Comparison of ENCODE assay signal across 23 cellular contexts in genomic region chr11:86981777-86982540, GRCh38. TPM values are rescaled to one million over a fixed set of nuclear protein-coding genes. Genes with fewer than 3 reads are reported as not detected.
"Had no signal": no experiment of that assay in that cellular context is flagged by ENCODE, and none has a peak within 500 bp of the region (broad histone marks: within the 10 kb centered on the region; RNA-seq: fewer than 3 reads in every experiment).

No MANE protein-coding gene starts in this region.

- H3K36me3 ChIP-seq: esophagus muscularis mucosa, gastroesophageal sphincter, left ventricle myocardium inferior, stomach, tibial artery, upper lobe of left lung, uterus had no signal

- H3K9me3 ChIP-seq: esophagus muscularis mucosa, gastroesophageal sphincter, left ventricle myocardium inferior, stomach, tibial artery, upper lobe of left lung, uterus had no signal

- ATAC-seq: effector memory CD8-positive, alpha-beta T cell; naive thymus-derived CD4-positive, alpha-beta T cell; stimulated activated naive B cell treated with anti-CD40 and anti-IgM and Interleukin-4, amounts not matched to agents 10 μg/mL and 1 μg/mL and 100 μg/mL, for 72 hours had no signal

- H3K4me1 ChIP-seq: uterus had no signal

- H3K4me3 ChIP-seq: esophagus muscularis mucosa, gastroesophageal sphincter, left ventricle myocardium inferior, lung, stomach, tibial artery, upper lobe of left lung, uterus had no signal

- H3K4me3 Mint-ChIP-seq: dendritic cell treated with granulocyte-macrophage colony-stimulating factor and Interleukin-4, amounts not matched to agents 40 ng/mL and 50 ng/mL, for 4 days; effector memory CD8-positive, alpha-beta T cell; immature natural killer cell; naive thymus-derived CD4-positive, alpha-beta T cell; nephron progenitor cell; stimulated activated naive B cell treated with anti-CD40 and anti-IgM and Interleukin-4, amounts not matched to agents 10 μg/mL and 1 μg/mL and 100 μg/mL, for 72 hours had no signal

- DNase-seq: cerebellar nuclear complex; effector memory CD8-positive, alpha-beta T cell; glutamatergic neuron; immature natural killer cell; left ventricle myocardium inferior; mesendoderm; naive thymus-derived CD4-positive, alpha-beta T cell; nephron progenitor cell; posterior cingulate gyrus; stimulated activated CD4-positive, alpha-beta T cell treated with anti-CD3 and anti-CD28 coated beads, Interleukin-2, amount 100 ng/mL, for 24 hours; stimulated activated CD4-positive, alpha-beta T cell treated with anti-CD3 and anti-CD28 coated beads, Interleukin-4, amount 100 ng/mL, for 4 hours; stimulated activated naive B cell treated with anti-CD40 and anti-IgM and Interleukin-4, amounts not matched to agents 10 μg/mL and 1 μg/mL and 100 μg/mL, for 72 hours; stomach; tibial artery; upper lobe of left lung; uterus had no signal

- H3K27ac ChIP-seq: epithelial cell of prostate, tibial artery, upper lobe of left lung had no signal

- H3K27me3 Mint-ChIP-seq: dendritic cell treated with granulocyte-macrophage colony-stimulating factor and Interleukin-4, amounts not matched to agents 40 ng/mL and 50 ng/mL, for 4 days had no signal

- H3K4me1 Mint-ChIP-seq: immature natural killer cell; naive thymus-derived CD4-positive, alpha-beta T cell; stimulated activated naive B cell treated with anti-CD40 and anti-IgM and Interleukin-4, amounts not matched to agents 10 μg/mL and 1 μg/mL and 100 μg/mL, for 72 hours had no signal

- H3K36me3 Mint-ChIP-seq: immature natural killer cell; naive thymus-derived CD4-positive, alpha-beta T cell; stimulated activated naive B cell treated with anti-CD40 and anti-IgM and Interleukin-4, amounts not matched to agents 10 μg/mL and 1 μg/mL and 100 μg/mL, for 72 hours had no signal

- H3K9me3 Mint-ChIP-seq: dendritic cell treated with granulocyte-macrophage colony-stimulating factor and Interleukin-4, amounts not matched to agents 40 ng/mL and 50 ng/mL, for 4 days; effector memory CD8-positive, alpha-beta T cell; immature natural killer cell; naive thymus-derived CD4-positive, alpha-beta T cell; nephron progenitor cell; stimulated activated naive B cell treated with anti-CD40 and anti-IgM and Interleukin-4, amounts not matched to agents 10 μg/mL and 1 μg/mL and 100 μg/mL, for 72 hours had no signal

- H3K27me3 ChIP-seq: esophagus muscularis mucosa, gastroesophageal sphincter, stomach, tibial artery, upper lobe of left lung, uterus had no signal

- FAIRE-seq: colon, keratinocyte had no signal

- H3K27ac Mint-ChIP-seq: dendritic cell treated with granulocyte-macrophage colony-stimulating factor and Interleukin-4, amounts not matched to agents 40 ng/mL and 50 ng/mL, for 4 days; effector memory CD8-positive, alpha-beta T cell; immature natural killer cell; naive thymus-derived CD4-positive, alpha-beta T cell; nephron progenitor cell; stimulated activated naive B cell treated with anti-CD40 and anti-IgM and Interleukin-4, amounts not matched to agents 10 μg/mL and 1 μg/mL and 100 μg/mL, for 72 hours had no signal

RNA-seq across cellular contexts. Expression of gene FZD4, which starts 26.8 kb away (rescaled TPM):
- total RNA-seq: naive thymus-derived CD4-positive, alpha-beta T cell had no signal
- polyA plus RNA-seq: naive thymus-derived CD4-positive, alpha-beta T cell had no signal
